Comparison of ENCODE assay signal across 3 cellular contexts in the genomic region with DNA sequence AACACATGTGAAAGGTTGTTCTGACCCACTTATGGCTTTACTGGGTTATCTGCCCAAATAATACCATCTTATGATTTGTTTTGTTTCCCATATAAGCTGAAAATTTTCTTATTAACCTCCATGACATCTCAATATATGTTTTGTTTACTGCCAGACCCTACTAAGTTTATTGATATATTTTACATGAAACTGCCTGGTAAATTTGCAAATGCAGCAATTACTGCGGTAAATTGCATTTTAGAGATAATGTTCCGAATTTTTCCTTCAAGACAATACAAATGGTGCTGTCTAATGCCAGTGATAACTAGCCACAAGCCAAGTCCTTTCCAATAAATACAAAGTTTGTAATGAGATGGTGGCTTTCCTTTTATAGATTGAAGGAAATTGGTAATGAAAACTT.
A peak's percentile ranks its signal among the peaks of the same experiment; 100 is the strongest.
TF ChIP-seq lines count a peak whose summit lies in the region.

No MANE protein-coding gene starts in this region.

TF ChIP-seq in HepG2, 621 proteins besides CTCF, POLR2A, EP300 and RAD21:
- TF ChIP-seq HOXD1 (CRISPR knock-in tag; IDR thresholded peaks at IDR 0.05) (no peak), MAFF (IDR thresholded peaks at IDR 0.05; ENCODE audit: low read depth, low read length) (peak; percentile 19; the same call in 1 of the 2 replicates), IKZF4 (CRISPR knock-in tag; IDR thresholded peaks at IDR 0.05; ENCODE audit: borderline replicate concordance, low read depth, not compliant biosample characterization) (no peak), MAFK (conservative IDR thresholded peaks at IDR 0.05 in 1 of 2, IDR thresholded peaks at IDR 0.05 in 1 of 2; ENCODE audit: low read length in 2 of 2) (peak; percentile 55 to 56), ZNF670 (CRISPR knock-in tag; IDR thresholded peaks at IDR 0.05; ENCODE audit: borderline replicate concordance) (no peak), TBL1XR1 (IDR thresholded peaks at IDR 0.05; ENCODE audit: borderline replicate concordance, low read length, partially characterized antibody) (no peak), LCORL (IDR thresholded peaks at IDR 0.05) (no peak), LCORL (CRISPR knock-in tag; IDR thresholded peaks at IDR 0.05) (no peak), ZNF782 (CRISPR knock-in tag; IDR thresholded peaks at IDR 0.05; ENCODE audit: borderline replicate concordance) (no peak), ARHGAP35 (CRISPR knock-in tag; IDR thresholded peaks at IDR 0.05; ENCODE audit: borderline replicate concordance) (no peak)
- TF ChIP-seq, protein P1, sequence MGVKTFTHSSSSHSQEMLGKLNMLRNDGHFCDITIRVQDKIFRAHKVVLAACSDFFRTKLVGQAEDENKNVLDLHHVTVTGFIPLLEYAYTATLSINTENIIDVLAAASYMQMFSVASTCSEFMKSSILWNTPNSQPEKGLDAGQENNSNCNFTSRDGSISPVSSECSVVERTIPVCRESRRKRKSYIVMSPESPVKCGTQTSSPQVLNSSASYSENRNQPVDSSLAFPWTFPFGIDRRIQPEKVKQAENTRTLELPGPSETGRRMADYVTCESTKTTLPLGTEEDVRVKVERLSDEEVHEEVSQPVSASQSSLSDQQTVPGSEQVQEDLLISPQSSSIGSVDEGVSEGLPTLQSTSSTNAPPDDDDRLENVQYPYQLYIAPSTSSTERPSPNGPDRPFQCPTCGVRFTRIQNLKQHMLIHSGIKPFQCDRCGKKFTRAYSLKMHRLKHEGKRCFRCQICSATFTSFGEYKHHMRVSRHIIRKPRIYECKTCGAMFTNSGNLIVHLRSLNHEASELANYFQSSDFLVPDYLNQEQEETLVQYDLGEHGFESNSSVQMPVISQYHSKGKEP (CRISPR knock-in tag; IDR thresholded peaks at IDR 0.05), result no peak

TF ChIP-seq in IMR-90, 13 proteins besides CTCF, POLR2A, EP300 and RAD21:
- TF ChIP-seq FOS (IDR thresholded peaks at IDR 0.05; ENCODE audit: low read depth, low read length) (no peak), MAFK (IDR thresholded peaks at IDR 0.05; ENCODE audit: low read depth, low read length) (0 out of 2 replicates have a peak, but pooled peaks have one; percentile 10)

TF ChIP-seq in K562, 482 proteins besides CTCF, POLR2A, EP300 and RAD21:
- peak; percentile 25; the same call in 1 of the 2 replicates for TF ChIP-seq C11orf30 (IDR thresholded peaks at IDR 0.05; ENCODE audit: low read depth)
- no peak for TF ChIP-seq NR4A1 (CRISPR knock-in tag; IDR thresholded peaks at IDR 0.05)
- no peak for TF ChIP-seq NR4A1 (tag; IDR thresholded peaks at IDR 0.05)
- TF ChIP-seq ZNF76 (CRISPR knock-in tag; IDR thresholded peaks at IDR 0.05; ENCODE audit: borderline replicate concordance), result no peak
- TF ChIP-seq ZNF232 (CRISPR knock-in tag; IDR thresholded peaks at IDR 0.05), result no peak
- TF ChIP-seq ZBTB1 (CRISPR knock-in tag; IDR thresholded peaks at IDR 0.05; ENCODE audit: borderline replicate concordance, low read depth), result no peak
- peak; percentile 22; the same call in 1 of the 2 replicates for TF ChIP-seq MAFG (tag; conservative IDR thresholded peaks at IDR 0.05)
- peak; percentile 49; the same call in 1 of the 2 replicates for TF ChIP-seq ZNF316 (IDR thresholded peaks at IDR 0.05)
TF ChIP-seq in K562: peak in this region for 3.
